10 cellular contexts compared by ENCODE assay signal in genomic region chr2:10283106-10284062, GRCh38. TPM values are rescaled to one million over a fixed set of nuclear protein-coding genes. Genes with fewer than 3 reads are reported as not detected.
DNase-seq lines count a peak whose midpoint lies in the region; ATAC-seq and TF ChIP-seq lines count a peak whose summit lies in the region.
"Had no signal": no experiment of that assay in that cellular context is flagged by ENCODE, and none has a peak within 500 bp of the region (broad histone marks: within the 10 kb centered on the region; RNA-seq: fewer than 3 reads in every experiment).

No MANE protein-coding gene starts in this region.

- CTCF ChIA-PET in activated CD4-positive, alpha-beta T cell treated with anti-CD3 and anti-CD28 coated beads for 36 hours (lab: Charles Lee), result interaction anchor here (1.0 kb wide), 1 partner anchor 311 kb away, joined by 3 read pairs; no protein-coding TSS in a partner anchor
- CTCF ChIA-PET in HEK293T (lab: Yijun Ruan, JAX), result no interaction called here

- H3K36me3 ChIP-seq in SJCRH30, result no peaks in the 10 kb centered on the region

- H3K9me3 Mint-ChIP-seq in activated CD4-positive, alpha-beta T cell treated with anti-CD3 and anti-CD28 coated beads for 36 hours (ENCODE audit: low read depth), result no peaks in the 10 kb centered on the region
- H3K9me3 Mint-ChIP-seq: activated B cell treated with CpG ODN at 0.5 μM for 24 hours had no signal

- POLR2A ChIA-PET in activated CD4-positive, alpha-beta T cell treated with anti-CD3 and anti-CD28 coated beads for 36 hours (lab: Charles Lee), result interaction anchor here (0.6 kb wide), 1 partner anchor 855 kb away, joined by 4 read pairs; no protein-coding TSS in a partner anchor
- POLR2A ChIA-PET in HEK293T (lab: Yijun Ruan, JAX), result no interaction called here

- no peaks in the 10 kb centered on the region for H3K9me3 ChIP-seq in SJCRH30 (replicated peaks)

- H3K4me1 ChIP-seq in SJCRH30, result peaks cover 30% of the 10 kb centered on the region

- no peak overlapping the region for H3K27ac ChIP-seq in SJCRH30
- H3K27ac ChIP-seq: C4-2B had no signal

- H3K4me3 Mint-ChIP-seq in activated CD4-positive, alpha-beta T cell treated with anti-CD3 and anti-CD28 coated beads for 36 hours, result no peak overlapping the region
- H3K4me3 Mint-ChIP-seq: activated B cell treated with CpG ODN at 0.5 μM for 24 hours had no signal

- peak; percentile 59 for DNase-seq in activated CD4-positive, alpha-beta T cell treated with anti-CD3 and anti-CD28 coated beads for 36 hours
- DNase-seq in activated CD4-positive, alpha-beta T cell treated with anti-CD3 and anti-CD28 coated beads for 4 hours, result no peak
- DNase-seq in SJCRH30, result peak; percentile 38 to 55
- peak; percentile 61 for DNase-seq in fibroblast of the aortic adventitia (ENCODE audit: low read depth)
- DNase-seq in stromal cell of bone marrow (ENCODE audit: low read depth), result peak; percentile 77
- no peak for DNase-seq in GM13977 (ENCODE audit: low spot score)
- DNase-seq in HEK293T (ENCODE audit: extremely low spot score), result no peak
- DNase-seq: activated B cell treated with CpG ODN at 0.5 μM for 24 hours had no signal

- in situ Hi-C loops in GM13977 (cut with MboI; ENCODE audit: low pct_unique_long_range_greater_than_20kb, low sequenced_read_pairs, unreplicated experiment), result no loop called here

- H3K27ac Mint-ChIP-seq in activated CD4-positive, alpha-beta T cell treated with anti-CD3 and anti-CD28 coated beads for 36 hours, result no peak overlapping the region
- H3K27ac Mint-ChIP-seq: activated B cell treated with CpG ODN at 0.5 μM for 24 hours had no signal

- no peak overlapping the region for H3K4me3 ChIP-seq in SJCRH30
- H3K4me3 ChIP-seq in fibroblast of the aortic adventitia (ENCODE audit: low read depth, low read length), result no peak overlapping the region

- H3K36me3 Mint-ChIP-seq in activated CD4-positive, alpha-beta T cell treated with anti-CD3 and anti-CD28 coated beads for 36 hours (ENCODE audit: low read depth), result no peaks in the 10 kb centered on the region

- peak; percentile 68 for ATAC-seq in activated CD4-positive, alpha-beta T cell treated with anti-CD3 and anti-CD28 coated beads for 36 hours
- ATAC-seq in GM19452 (IDR thresholded peaks at IDR 0.05; ENCODE audit: unreplicated experiment), result no peak

- H3K4me1 Mint-ChIP-seq in activated CD4-positive, alpha-beta T cell treated with anti-CD3 and anti-CD28 coated beads for 36 hours, result peaks cover 6% of the 10 kb centered on the region

- H3K27me3 ChIP-seq in SJCRH30, result no peaks in the 10 kb centered on the region

- intact Hi-C loops in activated CD4-positive, alpha-beta T cell treated with anti-CD3 and anti-CD28 coated beads for 36 hours (cut with DNase I, micrococcal nuclease), result no loop called here

- H3K27me3 Mint-ChIP-seq in activated CD4-positive, alpha-beta T cell treated with anti-CD3 and anti-CD28 coated beads for 36 hours, result no peaks in the 10 kb centered on the region

- TF ChIP-seq CTCF in fibroblast of the aortic adventitia (IDR thresholded peaks at IDR 0.05; ENCODE audit: insufficient read depth, low read length), result no peak
- no peak for TF ChIP-seq CTCF in GM13977 (IDR thresholded peaks at IDR 0.05; ENCODE audit: extremely low read depth, insufficient read depth, missing control alignments)

TF ChIP-seq in HEK293T, 16 proteins besides CTCF, POLR2A, EP300 and RAD21:
- TF ChIP-seq TARDBP (IDR thresholded peaks at IDR 0.05) (no peak), HDGF (IDR thresholded peaks at IDR 0.05; ENCODE audit: borderline replicate concordance) (no peak), L3MBTL2 (conservative IDR thresholded peaks at IDR 0.05) (no peak), NFRKB (IDR thresholded peaks at IDR 0.05) (no peak), FOXK2 (IDR thresholded peaks at IDR 0.05) (no peak), ELF4 (IDR thresholded peaks at IDR 0.05) (no peak), BHLHE40 (IDR thresholded peaks at IDR 0.05; ENCODE audit: borderline replicate concordance) (no peak), LEF1 (IDR thresholded peaks at IDR 0.05; ENCODE audit: borderline replicate concordance) (no peak)
TF ChIP-seq in HEK293T: peak in this region for 0.

RNA-seq across cellular contexts. Expression of gene HPCAL1, which starts 19.3 kb away (rescaled TPM):
- 100 to 1,000 TPM; 109 to 114 TPM for total RNA-seq in activated CD4-positive, alpha-beta T cell treated with anti-CD3 and anti-CD28 coated beads for 36 hours
- 51.7 and 52.4 TPM in 2 replicates for total RNA-seq in SJCRH30 (2014; rRNA removed; shearing (Covaris generic))
- total RNA-seq in fibroblast of the aortic adventitia (ENCODE audit: low replicate concordance), result 6.5 and 34.4 TPM in 2 replicates

Comparison
In these comparisons a context has a peak if more than half of its experiments do, and no peak if none do; other contexts are left out.
1. DNase-seq: peak in activated CD4-positive, alpha-beta T cell treated with anti-CD3 and anti-CD28 coated beads for 36 hours (single experiment), SJCRH30 (2 of 2), fibroblast of the aortic adventitia (single experiment) and stromal cell of bone marrow (single experiment); none in activated CD4-positive, alpha-beta T cell treated with anti-CD3 and anti-CD28 coated beads for 4 hours (0 of 2), GM13977 (single experiment) and HEK293T (single experiment).